7 cellular contexts compared by ENCODE assay signal in the genomic region with DNA sequence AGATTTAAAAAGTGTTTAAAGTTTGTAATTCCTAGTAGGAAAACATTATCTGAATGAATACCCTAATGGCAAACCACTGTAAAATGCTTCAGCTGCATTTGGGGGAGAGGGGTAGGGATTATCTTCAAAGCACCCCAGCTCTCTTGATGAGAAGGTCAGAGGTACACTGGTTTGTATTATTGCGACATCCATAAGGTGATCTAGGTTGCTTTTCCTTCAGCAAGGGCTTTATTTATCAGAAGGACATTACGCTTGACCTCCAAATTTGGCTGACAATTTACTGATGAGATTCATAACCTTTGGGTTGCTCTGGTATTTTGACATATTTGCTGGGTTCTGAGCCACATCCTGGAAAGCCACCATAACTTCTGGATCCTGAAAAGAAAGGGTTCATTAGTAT. TPM values are rescaled to one million over a fixed set of nuclear protein-coding genes. Genes with fewer than 3 reads are reported as not detected.
DNase-seq lines count a peak whose midpoint lies in the region; TF ChIP-seq lines count a peak whose summit lies in the region.
"Not testable (repeated sequence)": the region's sequence is repeated elsewhere in the genome, so short reads cannot be mapped to it uniquely, and the experiment has no call there.
"Had no signal": no experiment of that assay in that cellular context is flagged by ENCODE, and none has a peak within 500 bp of the region (broad histone marks: within the 10 kb centered on the region; RNA-seq: fewer than 3 reads in every experiment).

No MANE protein-coding gene starts in this region.

- not testable (repeated sequence) for H3K9me2 ChIP-seq in PC-9 (ENCODE audit: insufficient read depth)

- TSS peak; percentile 44 for BruUV-seq in PC-9 (replicated peaks; lab: Mats Ljungman, UMichigan)

- WGBS in H9 (ENCODE audit: extremely low coverage, insufficient read length, low lambda C conversion rate): no CpG with 5 or more reads among the region's 2 CpGs

- not testable (repeated sequence) for H2BK5ac ChIP-seq in H9 (ENCODE audit: insufficient read length, low read length)

- H2AFZ ChIP-seq in H9 (ENCODE audit: low read length); PC-9: not testable (repeated sequence)

- not testable (repeated sequence) for H3K56ac ChIP-seq in H9 (ENCODE audit: insufficient read length, low read depth, low read length)

- H2BK12ac ChIP-seq in H9 (ENCODE audit: insufficient read length, low read depth, low read length): not testable (repeated sequence)

- H3K79me1 ChIP-seq in H9 (ENCODE audit: insufficient read depth, low read depth, low read length, poor library complexity, severe bottlenecking): not testable (repeated sequence)

- H3K4me2 ChIP-seq in H9 (ENCODE audit: insufficient read depth, insufficient read length, low read length); PC-9: not testable (repeated sequence)

- H3K36me3 ChIP-seq in PC-9 (ENCODE audit: low read depth): peaks cover 59% of the 10 kb centered on the region

- not testable (repeated sequence) for H3K23me2 ChIP-seq in H9 (ENCODE audit: insufficient read length, low read depth, low read length, poor library complexity, severe bottlenecking)

- not testable (repeated sequence) for H3K4ac ChIP-seq in H9 (ENCODE audit: low read depth, low read length)

- H3K79me2 ChIP-seq in H9 (ENCODE audit: insufficient read depth, low read length); PC-9 (ENCODE audit: low read depth): not testable (repeated sequence)

- H2AK5ac ChIP-seq in H9 (ENCODE audit: insufficient read length, low read length): not testable (repeated sequence)

- not testable (repeated sequence) for H4K5ac ChIP-seq in H9 (ENCODE audit: insufficient read length, low read depth, low read length)

- H2BK15ac ChIP-seq in H9 (ENCODE audit: low read depth, low read length): not testable (repeated sequence)

- H2BK20ac ChIP-seq in H9 (ENCODE audit: low read depth, low read length, poor library complexity, severe bottlenecking): not testable (repeated sequence)

- peaks cover 53% of the 10 kb centered on the region; the same call in 1 of the 2 replicates for H3F3A ChIP-seq in PC-9 (ENCODE audit: insufficient read depth, low read depth)

- H3K9me3 Mint-ChIP-seq in H9; endothelial cell (ENCODE audit: unreplicated experiment); mesothelial cell of epicardium: not testable (repeated sequence)

- not testable (repeated sequence) for H3K27me3 Mint-ChIP-seq in H9 (ENCODE audit: low read depth); endothelial cell (ENCODE audit: unreplicated experiment); mesothelial cell of epicardium (ENCODE audit: low read depth)

- H3K27ac Mint-ChIP-seq in H9 (peak overlapping the region in 2 of 3 experiments; percentile 88 to 93; a peak in 4 of 7 replicates), mesothelial cell of epicardium (peak overlapping the region; percentile 79)
- not testable (repeated sequence) for H3K27ac Mint-ChIP-seq in endothelial cell (ENCODE audit: unreplicated experiment)

- H3K4me1 Mint-ChIP-seq in H9: peaks cover 11 to 20% of the 10 kb centered on the region in 2 experiments
- H3K4me1 Mint-ChIP-seq in endothelial cell (ENCODE audit: unreplicated experiment); mesothelial cell of epicardium: not testable (repeated sequence)

- H4K91ac ChIP-seq in H9 (ENCODE audit: insufficient read length, low read depth, low read length): not testable (repeated sequence)

- H4K8ac ChIP-seq in H9 (replicated peaks; ENCODE audit: insufficient read length, low read depth, low read length): not testable (repeated sequence)

- H2BK120ac ChIP-seq in H9 (ENCODE audit: low read depth, low read length, poor library complexity, severe bottlenecking): not testable (repeated sequence)

- not testable (repeated sequence) for H3K4me1 ChIP-seq in H9 (ENCODE audit: insufficient read depth, low read length); PC-9 (replicated peaks; ENCODE audit: insufficient read depth)

- H4K20me1 ChIP-seq in H9 (ENCODE audit: control insufficient read depth, insufficient read depth, insufficient read length); PC-9 (ENCODE audit: insufficient read depth): not testable (repeated sequence)

- not testable (repeated sequence) for H3K27me3 ChIP-seq in H9 (ENCODE audit: insufficient read depth, low read length); PC-9 (ENCODE audit: insufficient read depth, low read depth)

- not testable (repeated sequence) for H3K23ac ChIP-seq in H9 (ENCODE audit: insufficient read length, low read depth, low read length)

- H3K4me3 ChIP-seq in PC-9: not testable (repeated sequence)

- not testable (repeated sequence) for H3K9me3 ChIP-seq in H9 (ENCODE audit: control insufficient read depth, low read depth, low read length); PC-9 (ENCODE audit: insufficient read depth, low read depth)

- H3K14ac ChIP-seq in H9 (ENCODE audit: insufficient read depth, low read length): not testable (repeated sequence)

- H3K9ac ChIP-seq in H9 (ENCODE audit: extremely low read depth, insufficient read length, low read length): not testable (repeated sequence)

- H3K4me3 Mint-ChIP-seq in H9, mesothelial cell of epicardium: not testable (repeated sequence)
- H3K4me3 Mint-ChIP-seq in endothelial cell (ENCODE audit: unreplicated experiment): peak overlapping the region; percentile 21

- H3T11ph ChIP-seq in H9 (ENCODE audit: low read length): not testable (repeated sequence)

- not testable (repeated sequence) for DNase-seq in H9; PC-9; endothelial cell (ENCODE audit: low spot score); mesothelial cell of epicardium (ENCODE audit: low spot score in 2 of 2, unreplicated experiment in 2 of 2)

- not testable (repeated sequence) for H3K27ac ChIP-seq in H9 (ENCODE audit: insufficient read length, low read depth, low read length); PC-9

- intact Hi-C loops in PC-9 (cut with micrococcal nuclease; ENCODE audit: unreplicated experiment): not testable (repeated sequence)

- CTCF ChIA-PET in PC-9 (lab: Charles Lee): not testable (repeated sequence)

- POLR2A ChIA-PET in PC-9 (lab: Charles Lee; ENCODE audit: unreplicated experiment): not testable (repeated sequence)

- peaks cover 31 to 53% (median 46%) of the 10 kb centered on the region in 3 experiments; a peak in 6 of 7 replicates for H3K36me3 Mint-ChIP-seq in H9 (ENCODE audit: insufficient read depth in 1 of 3, low read depth in 3 of 3)
- peaks cover 17% of the 10 kb centered on the region for H3K36me3 Mint-ChIP-seq in endothelial cell (ENCODE audit: low read depth, unreplicated experiment)
- peaks cover 25% of the 10 kb centered on the region for H3K36me3 Mint-ChIP-seq in mesothelial cell of epicardium

- not testable (repeated sequence) for H3K18ac ChIP-seq in H9 (ENCODE audit: insufficient read length, low read depth, low read length)

- TF ChIP-seq CTCF in H9 (conservative IDR thresholded peaks at IDR 0.05); PC-9 (conservative IDR thresholded peaks at IDR 0.05); endothelial cell (IDR thresholded peaks at IDR 0.05; ENCODE audit: unreplicated experiment); mesothelial cell of epicardium (IDR thresholded peaks at IDR 0.05; ENCODE audit: unreplicated experiment): not testable (repeated sequence)

RNA-seq across cellular contexts. Expression of gene SLC25A17, which starts 7.1 kb away (rescaled TPM):
- 26.5 and 30.2 TPM in 2 replicates for total RNA-seq in H9 (2021)
- total RNA-seq in PC-9 (2021): 25.0 and 28.1 TPM in 2 replicates
- total RNA-seq in endothelial cell (ENCODE audit: unreplicated experiment): 18.1 TPM
- total RNA-seq in mesothelial cell of epicardium: 30.1 to 31.1 TPM (median 30.6 TPM) in 3 replicates

RNA-seq across cellular contexts. Expression of gene ST13, which starts 30.1 kb away (rescaled TPM):
- total RNA-seq in H9 (2021) (345 and 353 TPM in 2 replicates), PC-9 (2021) (285 and 303 TPM in 2 replicates), endothelial cell (ENCODE audit: unreplicated experiment) (302 TPM), mesothelial cell of epicardium (327 to 365 TPM (median 344 TPM) in 3 replicates)

RNA-seq across cellular contexts. Expression of gene XPNPEP3, which starts 30.7 kb away (rescaled TPM):
- 17.1 and 18.3 TPM in 2 replicates for total RNA-seq in H9 (2021)
- total RNA-seq in PC-9 (2021): 34.3 and 42.7 TPM in 2 replicates
- 23.5 TPM for total RNA-seq in endothelial cell (ENCODE audit: unreplicated experiment)
- 21.2 to 24.8 TPM (median 22.6 TPM) in 3 replicates for total RNA-seq in mesothelial cell of epicardium

RNA-seq across cellular contexts. Expression of gene DNAJB7, which starts 35.6 kb away (rescaled TPM):
- total RNA-seq in H9 (2021) (not detected in 2 replicates), PC-9 (2021) (not detected in 2 replicates), endothelial cell (ENCODE audit: unreplicated experiment) (not detected), mesothelial cell of epicardium (not detected in 3 replicates)
- total RNA-seq: CD4-positive, alpha-beta memory T cell; HT1080; Right ventricle myocardium superior had no signal
